12 cellular contexts compared by ENCODE assay signal in genomic region chr3:147407495-147408179, GRCh38. TPM values are rescaled to one million over a fixed set of nuclear protein-coding genes. Genes with fewer than 3 reads are reported as not detected.
A peak's percentile ranks its signal among the peaks of the same experiment; 100 is the strongest.
DNase-seq lines count a peak whose midpoint lies in the region; ATAC-seq and TF ChIP-seq lines count a peak whose summit lies in the region.
"Had no signal": no experiment of that assay in that cellular context is flagged by ENCODE, and none has a peak within 500 bp of the region (broad histone marks: within the 10 kb centered on the region; RNA-seq: fewer than 3 reads in every experiment).

No MANE protein-coding gene starts in this region.

- POLR2A ChIA-PET in activated naive CD8-positive, alpha-beta T cell treated with anti-CD3 and anti-CD28 coated beads, Interleukin-2, amount 10 ng/mL, durations not matched to agents 7 days and 5 days (lab: Charles Lee) = no interaction called here

- H3K9me3 ChIP-seq in adipocyte (ENCODE audit: control insufficient read depth, low read length) (peaks cover 25% of the 10 kb centered on the region), iPS-18c (ENCODE audit: control insufficient read depth, insufficient read depth, low read length) (no peaks in the 10 kb centered on the region), thoracic aorta (no peaks in the 10 kb centered on the region)
- H3K9me3 ChIP-seq: adrenal gland, gastrocnemius medialis had no signal

- peaks cover 67% of the 10 kb centered on the region for H3K27me3 Mint-ChIP-seq in activated naive CD8-positive, alpha-beta T cell treated with anti-CD3 and anti-CD28 coated beads, Interleukin-2, amount 10 ng/mL, durations not matched to agents 7 days and 5 days
- H3K27me3 Mint-ChIP-seq in activated naive CD8-positive, alpha-beta T cell treated with anti-CD3 and anti-CD28 coated beads, Interleukin-2, amount 50 U/mL, for 24 hours = peaks cover 81% of the 10 kb centered on the region

- H3K4me1 ChIP-seq in adipocyte (ENCODE audit: control insufficient read depth, insufficient read depth, low read length) (peaks cover 10% of the 10 kb centered on the region), thoracic aorta (ENCODE audit: control insufficient read depth in 1 of 2, low read depth in 2 of 2) (peaks cover 12 to 40% of the 10 kb centered on the region in 2 donors)

- TF ChIP-seq CTCF in thoracic aorta (IDR thresholded peaks at IDR 0.05) = no peak
- no peak for TF ChIP-seq CTCF in GM13977 (IDR thresholded peaks at IDR 0.05; ENCODE audit: extremely low read depth, insufficient read depth, missing control alignments)

- peak overlapping the region in 1 of 2 donors; percentile 21 for H3K27ac ChIP-seq in thoracic aorta
- H3K27ac ChIP-seq: adrenal gland had no signal

- no peak for ATAC-seq in activated naive CD8-positive, alpha-beta T cell treated with anti-CD3 and anti-CD28 coated beads, Interleukin-2, amount 10 ng/mL, durations not matched to agents 7 days and 5 days (ENCODE audit: low read depth)
- no peak for ATAC-seq in activated naive CD8-positive, alpha-beta T cell treated with anti-CD3 and anti-CD28 coated beads, Interleukin-2, amount 50 U/mL, for 24 hours
- no peak for ATAC-seq in thoracic aorta (ENCODE audit: insufficient number of reproducible peaks, low FRiP score, low read depth)
- ATAC-seq: gastrocnemius medialis had no signal

- H3K4me3 Mint-ChIP-seq in activated naive CD8-positive, alpha-beta T cell treated with anti-CD3 and anti-CD28 coated beads, Interleukin-2, amount 10 ng/mL, durations not matched to agents 7 days and 5 days = no peak overlapping the region
- H3K4me3 Mint-ChIP-seq in activated naive CD8-positive, alpha-beta T cell treated with anti-CD3 and anti-CD28 coated beads, Interleukin-2, amount 50 U/mL, for 24 hours = no peak overlapping the region
- H3K4me3 Mint-ChIP-seq: B cell had no signal

- H3K36me3 ChIP-seq in adipocyte (ENCODE audit: control insufficient read depth, insufficient read depth, low read length, severe bottlenecking) (no peaks in the 10 kb centered on the region), thoracic aorta (no peaks in the 10 kb centered on the region)
- H3K36me3 ChIP-seq: adrenal gland, gastrocnemius medialis had no signal

- no peak for DNase-seq in activated naive CD8-positive, alpha-beta T cell treated with anti-CD3 and anti-CD28 coated beads, Interleukin-2, amount 10 ng/mL, durations not matched to agents 7 days and 5 days
- DNase-seq in activated naive CD8-positive, alpha-beta T cell treated with anti-CD3 and anti-CD28 coated beads, Interleukin-2, amount 50 U/mL, for 24 hours = no peak
- DNase-seq in adipocyte (ENCODE audit: low read depth) = no peak
- no peak for DNase-seq in thoracic aorta (ENCODE audit: low spot score)
- DNase-seq in NCI-H2227 treated with DMSO at 0.1 percent for 48 hours (lab: John Stamatoyannopoulos, UW) = no peak
- DNase-seq in GM13977 (ENCODE audit: low spot score) = no peak
- no peak for DNase-seq in iPS-NIHi11 (ENCODE audit: low spot score)
- DNase-seq: effector CD8-positive, alpha-beta T cell; gastrocnemius medialis had no signal

- H3K27me3 ChIP-seq in adipocyte (replicated peaks; ENCODE audit: control insufficient read depth, insufficient read depth, low read length) = peaks cover 94% of the 10 kb centered on the region
- peaks cover 70% of the 10 kb centered on the region for H3K27me3 ChIP-seq in thoracic aorta (replicated peaks; ENCODE audit: insufficient read depth)

- peak overlapping the region; percentile 81 for H3K27ac Mint-ChIP-seq in activated naive CD8-positive, alpha-beta T cell treated with anti-CD3 and anti-CD28 coated beads, Interleukin-2, amount 10 ng/mL, durations not matched to agents 7 days and 5 days
- H3K27ac Mint-ChIP-seq in activated naive CD8-positive, alpha-beta T cell treated with anti-CD3 and anti-CD28 coated beads, Interleukin-2, amount 50 U/mL, for 24 hours = no peak overlapping the region
- H3K27ac Mint-ChIP-seq: B cell had no signal

- peak overlapping the region; percentile 12 for H3K4me3 ChIP-seq in adipocyte (ENCODE audit: low read length)
- H3K4me3 ChIP-seq in iPS-18c (ENCODE audit: insufficient read depth, low read depth, low read length) = peak overlapping the region; percentile 9; the same call in 1 of the 2 replicates
- peak overlapping the region; percentile 36 for H3K4me3 ChIP-seq in thoracic aorta
- H3K4me3 ChIP-seq: adrenal gland had no signal

- in situ Hi-C loops in GM13977 (cut with MboI; ENCODE audit: low pct_unique_long_range_greater_than_20kb, low sequenced_read_pairs, unreplicated experiment) = no loop called here

- peaks cover 12% of the 10 kb centered on the region for H3K9me3 Mint-ChIP-seq in activated naive CD8-positive, alpha-beta T cell treated with anti-CD3 and anti-CD28 coated beads, Interleukin-2, amount 10 ng/mL, durations not matched to agents 7 days and 5 days
- peaks cover 22% of the 10 kb centered on the region for H3K9me3 Mint-ChIP-seq in activated naive CD8-positive, alpha-beta T cell treated with anti-CD3 and anti-CD28 coated beads, Interleukin-2, amount 50 U/mL, for 24 hours

- H3K9ac ChIP-seq in adipocyte (ENCODE audit: low read length) = no peak overlapping the region

- H3K4me1 Mint-ChIP-seq in activated naive CD8-positive, alpha-beta T cell treated with anti-CD3 and anti-CD28 coated beads, Interleukin-2, amount 10 ng/mL, durations not matched to agents 7 days and 5 days = peaks cover 19% of the 10 kb centered on the region
- peaks cover 26% of the 10 kb centered on the region for H3K4me1 Mint-ChIP-seq in activated naive CD8-positive, alpha-beta T cell treated with anti-CD3 and anti-CD28 coated beads, Interleukin-2, amount 50 U/mL, for 24 hours

- H3K36me3 Mint-ChIP-seq in activated naive CD8-positive, alpha-beta T cell treated with anti-CD3 and anti-CD28 coated beads, Interleukin-2, amount 10 ng/mL, durations not matched to agents 7 days and 5 days = peaks cover 7% of the 10 kb centered on the region
- peaks cover 23% of the 10 kb centered on the region for H3K36me3 Mint-ChIP-seq in activated naive CD8-positive, alpha-beta T cell treated with anti-CD3 and anti-CD28 coated beads, Interleukin-2, amount 50 U/mL, for 24 hours (ENCODE audit: low read depth)

RNA-seq across cellular contexts. Expression of gene ZIC4, which starts 1.3 kb away (rescaled TPM):
- total RNA-seq in activated naive CD8-positive, alpha-beta T cell treated with anti-CD3 and anti-CD28 coated beads, Interleukin-2, amount 10 ng/mL, durations not matched to agents 7 days and 5 days = not detected
- not detected for total RNA-seq in thoracic aorta
- total RNA-seq: adrenal gland, B cell had no signal

RNA-seq across cellular contexts. Expression of gene ZIC1, which starts 1.5 kb away (rescaled TPM):
- total RNA-seq in activated naive CD8-positive, alpha-beta T cell treated with anti-CD3 and anti-CD28 coated beads, Interleukin-2, amount 10 ng/mL, durations not matched to agents 7 days and 5 days = not detected
- under 1 TPM in 1 of 2 donors, not detected in 1; 0.07 TPM for total RNA-seq in thoracic aorta
- total RNA-seq: B cell had no signal
